ENCODE assay signal across 13 cellular contexts in the genomic region with DNA sequence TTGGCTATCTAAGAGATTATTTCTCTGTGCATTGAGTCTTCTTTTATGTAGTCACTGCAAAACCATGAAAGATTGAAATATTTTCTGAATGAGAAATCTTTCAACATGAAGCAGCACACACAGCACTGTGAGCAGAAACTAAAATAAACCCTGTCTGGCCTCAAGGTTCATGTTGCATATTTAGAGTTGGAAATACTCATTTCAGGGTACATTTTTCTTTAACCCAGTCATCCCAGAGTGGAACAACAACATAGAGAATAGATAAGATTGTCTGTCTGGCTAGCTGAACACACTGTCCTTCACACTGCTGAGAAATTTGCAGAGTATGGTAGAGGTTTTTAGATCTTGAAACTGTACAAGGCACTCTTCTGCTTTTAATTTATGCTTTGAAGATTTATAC. TPM values are rescaled to one million over a fixed set of nuclear protein-coding genes. Genes with fewer than 3 reads are reported as not detected.
DNase-seq lines count a peak whose midpoint lies in the region; ATAC-seq and TF ChIP-seq lines count a peak whose summit lies in the region.
"Had no signal": no experiment of that assay in that cellular context is flagged by ENCODE, and none has a peak within 500 bp of the region (broad histone marks: within the 10 kb centered on the region; RNA-seq: fewer than 3 reads in every experiment).

No MANE protein-coding gene starts in this region.

- H3K4me1 ChIP-seq in adipocyte (ENCODE audit: control insufficient read depth, insufficient read depth, low read length): peaks cover 27% of the 10 kb centered on the region
- peaks cover 36% of the 10 kb centered on the region for H3K4me1 ChIP-seq in foreskin keratinocyte
- H3K4me1 ChIP-seq: Peyer's patch had no signal

- CTCF ChIA-PET in CD4-positive, alpha-beta T cell (lab: Charles Lee): no interaction called here

- H3K4me1 Mint-ChIP-seq in activated T-helper 17 cell treated with anti-CD3 and anti-CD28 coated beads, Interleukin-2, amount 50 U/mL, for 72 hours: no peaks in the 10 kb centered on the region
- no peaks in the 10 kb centered on the region for H3K4me1 Mint-ChIP-seq in CD4-positive, alpha-beta T cell (ENCODE audit: low read depth)

- intact Hi-C loops in CD4-positive, alpha-beta T cell (cut with DNase I, micrococcal nuclease): no loop called here

- TF ChIP-seq CTCF in foreskin keratinocyte (conservative IDR thresholded peaks at IDR 0.05) (no peak), omental fat pad (IDR thresholded peaks at IDR 0.05) (no peak)
- TF ChIP-seq CTCF in CD4-positive, alpha-beta T cell (IDR thresholded peaks at IDR 0.05): no peak

- DNase-seq in COLO829 (ENCODE audit: low spot score) (peak; percentile 13), adipocyte (ENCODE audit: low read depth) (peak; percentile 92), foreskin keratinocyte (peak; percentile 91 to 96), omental fat pad (ENCODE audit: low spot score) (no peak)
- DNase-seq in stimulated activated naive CD4-positive, alpha-beta T cell treated with Interleukin-2 at 50 U/mL for 16 hours (lab: John Stamatoyannopoulos, UW): no peak
- DNase-seq in CD4-positive, alpha-beta T cell: no peak
- DNase-seq: activated CD4-positive, CD25-positive, alpha-beta regulatory T cell; activated gamma-delta T cell; NCI-H2029; Peyer's patch; stimulated activated naive CD4-positive, alpha-beta T cell had no signal

- no peaks in the 10 kb centered on the region for H3K9me3 ChIP-seq in adipocyte (ENCODE audit: control insufficient read depth, low read length)
- H3K9me3 ChIP-seq in CD4-positive, alpha-beta T cell (ENCODE audit: control insufficient read depth, low read length): no peaks in the 10 kb centered on the region
- H3K9me3 ChIP-seq: Peyer's patch had no signal

- peak overlapping the region; percentile 83 for H3K27ac ChIP-seq in foreskin keratinocyte
- H3K27ac ChIP-seq in CD4-positive, alpha-beta T cell (ENCODE audit: low read depth, low read length): no peak overlapping the region
- H3K27ac ChIP-seq: Peyer's patch had no signal

- H3K4me3 Mint-ChIP-seq in activated T-helper 17 cell treated with anti-CD3 and anti-CD28 coated beads, Interleukin-2, amount 50 U/mL, for 72 hours: no peak overlapping the region
- no peak overlapping the region for H3K4me3 Mint-ChIP-seq in CD4-positive, alpha-beta T cell

- peak overlapping the region; percentile 79 for H3K9ac ChIP-seq in adipocyte (ENCODE audit: low read length)

- no peaks in the 10 kb centered on the region for H3K36me3 ChIP-seq in adipocyte (ENCODE audit: control insufficient read depth, insufficient read depth, low read length, severe bottlenecking)
- H3K36me3 ChIP-seq: Peyer's patch had no signal

- POLR2A ChIA-PET in CD4-positive, alpha-beta T cell (lab: Charles Lee): no interaction called here

- ATAC-seq in foreskin keratinocyte (peak; percentile 76), omental fat pad (ENCODE audit: low FRiP score) (peak; percentile 87), HG02970 (IDR thresholded peaks at IDR 0.05; ENCODE audit: low FRiP score, unreplicated experiment) (no peak)
- ATAC-seq in activated T-helper 17 cell treated with anti-CD3 and anti-CD28 coated beads, Interleukin-2, amount 50 U/mL, for 72 hours (replicated peaks): no peak
- ATAC-seq in CD4-positive, alpha-beta T cell (ENCODE audit: poor library complexity): no peak

- no peaks in the 10 kb centered on the region for H3K36me3 Mint-ChIP-seq in activated T-helper 17 cell treated with anti-CD3 and anti-CD28 coated beads, Interleukin-2, amount 50 U/mL, for 72 hours (ENCODE audit: low read depth)
- no peaks in the 10 kb centered on the region for H3K36me3 Mint-ChIP-seq in CD4-positive, alpha-beta T cell (ENCODE audit: low read depth)

- no peaks in the 10 kb centered on the region for H3K9me3 Mint-ChIP-seq in activated T-helper 17 cell treated with anti-CD3 and anti-CD28 coated beads, Interleukin-2, amount 50 U/mL, for 72 hours
- no peaks in the 10 kb centered on the region for H3K9me3 Mint-ChIP-seq in CD4-positive, alpha-beta T cell

- H3K27me3 ChIP-seq in adipocyte (replicated peaks; ENCODE audit: control insufficient read depth, insufficient read depth, low read length) (no peaks in the 10 kb centered on the region), foreskin keratinocyte (no peaks in the 10 kb centered on the region)
- no peaks in the 10 kb centered on the region for H3K27me3 ChIP-seq in CD4-positive, alpha-beta T cell (ENCODE audit: control insufficient read depth, insufficient read depth, low read length)
- H3K27me3 ChIP-seq: Peyer's patch had no signal

- H3K4me3 ChIP-seq in adipocyte (ENCODE audit: low read length): peak overlapping the region; percentile 7
- H3K4me3 ChIP-seq: Peyer's patch had no signal

- no peak overlapping the region for H3K27ac Mint-ChIP-seq in activated T-helper 17 cell treated with anti-CD3 and anti-CD28 coated beads, Interleukin-2, amount 50 U/mL, for 72 hours
- no peak overlapping the region for H3K27ac Mint-ChIP-seq in CD4-positive, alpha-beta T cell

- peaks cover 13% of the 10 kb centered on the region for H3K27me3 Mint-ChIP-seq in activated T-helper 17 cell treated with anti-CD3 and anti-CD28 coated beads, Interleukin-2, amount 50 U/mL, for 72 hours
- H3K27me3 Mint-ChIP-seq in CD4-positive, alpha-beta T cell: no peaks in the 10 kb centered on the region

RNA-seq across cellular contexts. Expression of gene FN1, which starts 24.8 kb away (rescaled TPM):
- total RNA-seq in foreskin keratinocyte (2,068 and 6,230 TPM in 2 replicates), omental fat pad (100 to 1,000 TPM in 3 of 4 donors, 10 to 100 TPM in 1; 89.6 to 220 (median 177) TPM)
- 1,523 and 3,810 TPM in 2 replicates for polyA plus RNA-seq in foreskin keratinocyte
- total RNA-seq in activated T-helper 17 cell treated with anti-CD3 and anti-CD28 coated beads, Interleukin-2, amount 50 U/mL, for 72 hours: 1 to 10 TPM in 1 of 2 donors, under 1 TPM in 1; 0.97 to 1.2 TPM
- total RNA-seq in CD4-positive, alpha-beta T cell: under 1 TPM; 0.41 to 0.61 TPM

Comparison
In these comparisons a context has a peak if more than half of its experiments do, and no peak if none do; other contexts are left out.
1. DNase-seq: peak in COLO829 (single experiment), adipocyte (single experiment) and foreskin keratinocyte (2 of 2); none in omental fat pad (single experiment), stimulated activated naive CD4-positive, alpha-beta T cell treated with Interleukin-2 at 50 U/mL for 16 hours (single experiment) and CD4-positive, alpha-beta T cell (0 of 10).
2. ATAC-seq: peak in foreskin keratinocyte (single experiment) and omental fat pad (single experiment); none in activated T-helper 17 cell treated with anti-CD3 and anti-CD28 coated beads, Interleukin-2, amount 50 U/mL, for 72 hours (single experiment), HG02970 (single experiment) and CD4-positive, alpha-beta T cell (single experiment).
3. RNA of gene FN1, which starts 24.8 kb away (total RNA-seq): 2,068 to 6,230 TPM in foreskin keratinocyte and 89.6 to 220 TPM in omental fat pad; 0.97 to 1.2 TPM in activated T-helper 17 cell treated with anti-CD3 and anti-CD28 coated beads, Interleukin-2, amount 50 U/mL, for 72 hours and 0.41 to 0.61 TPM in CD4-positive, alpha-beta T cell; every median in the first group is over 10 times any median in the second.